10 cellular contexts compared by ENCODE assay signal in genomic region chr11:108224366-108224765, GRCh38. TPM values are rescaled to one million over a fixed set of nuclear protein-coding genes. Genes with fewer than 3 reads are reported as not detected.
DNase-seq lines count a peak whose midpoint lies in the region; ATAC-seq, FAIRE-seq and TF ChIP-seq lines count a peak whose summit lies in the region.
"Had no signal": no experiment of that assay in that cellular context is flagged by ENCODE, and none has a peak within 500 bp of the region (broad histone marks: within the 10 kb centered on the region; RNA-seq: fewer than 3 reads in every experiment).

No MANE protein-coding gene starts in this region.

- CTCF ChIA-PET in A549 (lab: Yijun Ruan, JAX), result interaction anchor here (2.4 kb wide), 1 partner anchor 426 kb away, joined by 8 read pairs; no protein-coding TSS in a partner anchor

- FAIRE-seq in A549 (lab: Jason Lieb, UNC), result no peak

- POLR2A ChIA-PET in A549 (lab: Yijun Ruan, JAX), result no interaction called here

- ATAC-seq in A549 (no peak), GM19324 (IDR thresholded peaks at IDR 0.05; ENCODE audit: low FRiP score, unreplicated experiment) (no peak), HG02938 (IDR thresholded peaks at IDR 0.05; ENCODE audit: unreplicated experiment) (no peak)
- ATAC-seq: WTC11 had no signal

- peaks cover 23% of the 10 kb centered on the region; the same call in 2 of the 3 replicates for H3K4me1 ChIP-seq in A549
- peaks cover 40% of the 10 kb centered on the region for H3K4me1 ChIP-seq in HUES6 (ENCODE audit: control insufficient read depth, insufficient read depth, low read length)
- peaks cover 4% of the 10 kb centered on the region for H3K4me1 ChIP-seq in mesodermal cell (ENCODE audit: control insufficient read depth, insufficient read depth, low read length, poor library complexity, severe bottlenecking)

- H3K9ac ChIP-seq in HUES6 (ENCODE audit: low read length), result peak overlapping the region; percentile 91

- peak overlapping the region; percentile 94 to 96; a peak in 2 of 6 replicates for H3K27ac ChIP-seq in A549
- no peak overlapping the region for H3K27ac ChIP-seq in HUES6 (ENCODE audit: low read depth, low read length)
- no peak overlapping the region for H3K27ac ChIP-seq in mesodermal cell (ENCODE audit: low read depth, low read length, severe bottlenecking)

- H3K4me3 ChIP-seq in A549 (peak overlapping the region; percentile 78), HUES6 (ENCODE audit: low read depth, low read length) (peak overlapping the region; percentile 81), cardiac fibroblast (replicated peaks in 1 of 2; ENCODE audit: low read depth in 2 of 2, low read length in 2 of 2) (peak overlapping the region; percentile 66 to 89), mesodermal cell (ENCODE audit: extremely low read depth, insufficient read depth, low read length, poor library complexity, severe bottlenecking) (peak overlapping the region; percentile 70)

- 85% methylated on average over 4 of the region's 4 CpGs for WGBS in A549 (ENCODE audit: missing lambda C conversion rate)
- 79 to 87% methylated on average over 2 to 4 of the region's 4 CpGs for WGBS in mesodermal cell (ENCODE audit: insufficient coverage in 2 of 2), 2 experiments

- TF ChIP-seq CTCF in A549 (IDR thresholded peaks at IDR 0.05), result no peak
- no peak for TF ChIP-seq CTCF in cardiac fibroblast (IDR thresholded peaks at IDR 0.05; ENCODE audit: low read depth, low read length)

- no peaks in the 10 kb centered on the region for H3K27me3 ChIP-seq in HUES6 (ENCODE audit: control insufficient read depth, insufficient read depth, low read length)

- peaks cover 21% of the 10 kb centered on the region for H3K36me3 ChIP-seq in HUES6 (ENCODE audit: control insufficient read depth, insufficient read depth, low read length)
- peaks cover 24% of the 10 kb centered on the region for H3K36me3 ChIP-seq in mesodermal cell (ENCODE audit: control insufficient read depth, insufficient read depth, low read length)

- TF ChIP-seq POLR2A in A549 (IDR thresholded peaks at IDR 0.05; ENCODE audit: low read length), result no peak

- H3K4me2 ChIP-seq in A549, result peak overlapping the region; percentile 82

- no peak for TF ChIP-seq RAD21 in A549 (conservative IDR thresholded peaks at IDR 0.05 in 1 of 2, IDR thresholded peaks at IDR 0.05 in 1 of 2)

- DNase-seq in A549 (ENCODE audit: low read depth in 1 of 2, low spot score in 1 of 2) (no peak), cardiac fibroblast (ENCODE audit: low read depth in 2 of 2) (no peak), germinal center (ENCODE audit: low spot score) (no peak), NCI-H345 (lab: John Stamatoyannopoulos, UW) (no peak)
- DNase-seq: COR-L47 had no signal

- TF ChIP-seq EP300 in A549 (IDR thresholded peaks at IDR 0.05), result no peak

- H3K9me3 ChIP-seq in A549, result no peaks in the 10 kb centered on the region
- H3K9me3 ChIP-seq in HUES6 (ENCODE audit: control insufficient read depth, insufficient read depth, low read depth, low read length), result no peaks in the 10 kb centered on the region
- H3K9me3 ChIP-seq in mesodermal cell (ENCODE audit: control insufficient read depth, low read length), result no peaks in the 10 kb centered on the region

TF ChIP-seq in A549, 52 proteins besides CTCF, POLR2A, EP300 and RAD21:
- no peak for TF ChIP-seq RNF2 (IDR thresholded peaks at IDR 0.05; ENCODE audit: borderline replicate concordance, low read depth)
- no peak for TF ChIP-seq NPAS2 (CRISPR knock-in tag; IDR thresholded peaks at IDR 0.05; ENCODE audit: borderline replicate concordance)
- TF ChIP-seq KDM1A (IDR thresholded peaks at IDR 0.05; ENCODE audit: low read depth), result no peak
- TF ChIP-seq FOXS1 (CRISPR knock-in tag; IDR thresholded peaks at IDR 0.05), result no peak
- TF ChIP-seq ZSCAN20 (CRISPR knock-in tag; IDR thresholded peaks at IDR 0.05), result no peak
- TF ChIP-seq HEYL (CRISPR knock-in tag; IDR thresholded peaks at IDR 0.05), result no peak
- TF ChIP-seq, protein P1, sequence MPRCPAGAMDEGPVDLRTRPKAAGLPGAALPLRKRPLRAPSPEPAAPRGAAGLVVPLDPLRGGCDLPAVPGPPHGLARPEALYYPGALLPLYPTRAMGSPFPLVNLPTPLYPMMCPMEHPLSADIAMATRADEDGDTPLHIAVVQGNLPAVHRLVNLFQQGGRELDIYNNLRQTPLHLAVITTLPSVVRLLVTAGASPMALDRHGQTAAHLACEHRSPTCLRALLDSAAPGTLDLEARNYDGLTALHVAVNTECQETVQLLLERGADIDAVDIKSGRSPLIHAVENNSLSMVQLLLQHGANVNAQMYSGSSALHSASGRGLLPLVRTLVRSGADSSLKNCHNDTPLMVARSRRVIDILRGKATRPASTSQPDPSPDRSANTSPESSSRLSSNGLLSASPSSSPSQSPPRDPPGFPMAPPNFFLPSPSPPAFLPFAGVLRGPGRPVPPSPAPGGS (IDR thresholded peaks at IDR 0.05), result no peak
- no peak for TF ChIP-seq JUNB (IDR thresholded peaks at IDR 0.05)
- TF ChIP-seq TP53 (CRISPR knock-in tag; IDR thresholded peaks at IDR 0.05), result no peak
- no peak for TF ChIP-seq CBX8 (IDR thresholded peaks at IDR 0.05)
- TF ChIP-seq MAZ (IDR thresholded peaks at IDR 0.05; ENCODE audit: borderline replicate concordance, low read depth, low read length), result no peak
- no peak for TF ChIP-seq RARB (CRISPR knock-in tag; IDR thresholded peaks at IDR 0.05)
- no peak for TF ChIP-seq PHF8 (IDR thresholded peaks at IDR 0.05; ENCODE audit: borderline replicate concordance, low read depth)
- no peak for TF ChIP-seq BHLHE40 (IDR thresholded peaks at IDR 0.05; ENCODE audit: low read depth, low read length)
- no peak for TF ChIP-seq NFE2L2 (conservative IDR thresholded peaks at IDR 0.05; ENCODE audit: low read length)
- no peak for TF ChIP-seq ATOH8 (CRISPR knock-in tag; IDR thresholded peaks at IDR 0.05; ENCODE audit: low read depth)
- no peak for TF ChIP-seq ZNF302 (CRISPR knock-in tag; IDR thresholded peaks at IDR 0.05)
- TF ChIP-seq, protein P2, sequence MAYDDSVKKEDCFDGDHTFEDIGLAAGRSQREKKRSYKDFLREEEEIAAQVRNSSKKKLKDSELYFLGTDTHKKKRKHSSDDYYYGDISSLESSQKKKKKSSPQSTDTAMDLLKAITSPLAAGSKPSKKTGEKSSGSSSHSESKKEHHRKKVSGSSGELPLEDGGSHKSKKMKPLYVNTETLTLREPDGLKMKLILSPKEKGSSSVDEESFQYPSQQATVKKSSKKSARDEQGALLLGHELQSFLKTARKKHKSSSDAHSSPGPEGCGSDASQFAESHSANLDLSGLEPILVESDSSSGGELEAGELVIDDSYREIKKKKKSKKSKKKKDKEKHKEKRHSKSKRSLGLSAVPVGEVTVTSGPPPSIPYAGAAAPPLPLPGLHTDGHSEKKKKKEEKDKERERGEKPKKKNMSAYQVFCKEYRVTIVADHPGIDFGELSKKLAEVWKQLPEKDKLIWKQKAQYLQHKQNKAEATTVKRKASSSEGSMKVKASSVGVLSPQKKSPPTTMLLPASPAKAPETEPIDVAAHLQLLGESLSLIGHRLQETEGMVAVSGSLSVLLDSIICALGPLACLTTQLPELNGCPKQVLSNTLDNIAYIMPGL (CRISPR knock-in tag; IDR thresholded peaks at IDR 0.05; ENCODE audit: borderline replicate concordance), result no peak

RNA-seq across cellular contexts. Expression of gene ATM, which starts 1.5 kb away (rescaled TPM):
- polyA plus RNA-seq in A549 (2011; rRNA removed), result 30.5 and 40.4 TPM in 2 replicates
- 4.3 and 5.0 TPM in 2 replicates for polyA plus RNA-seq in A549 (2012; cell fraction: cytosol; rRNA removed)
- polyA plus RNA-seq in A549 (2012; cell fraction: nucleus; rRNA removed), result 8.1 and 12.0 TPM in 2 replicates
- 13.5 to 15.6 TPM (median 14.7 TPM) in 3 replicates for polyA plus RNA-seq in A549 (2017; fragmentation: RNase III; extraction: RNeasy Plus Mini Kit Qiagen cat#74134 plus additional on column Dnase treatment)
- 56.0 and 81.3 TPM in 2 replicates for polyA minus RNA-seq in A549 (2011; rRNA and poly(A)+ RNA removed)
- polyA plus RNA-seq in mesodermal cell (2013, experiment 1 of 2), result 24.5 TPM
- polyA plus RNA-seq in mesodermal cell (2013, experiment 2 of 2), result 32.6 TPM

RNA-seq across cellular contexts. Expression of gene NPAT, which starts 1.9 kb away (rescaled TPM):
- polyA plus RNA-seq in A549 (2011; rRNA removed), result 8.0 and 9.3 TPM in 2 replicates
- polyA plus RNA-seq in A549 (2012; cell fraction: cytosol; rRNA removed), result 1.4 and 1.6 TPM in 2 replicates
- 1.4 and 1.7 TPM in 2 replicates for polyA plus RNA-seq in A549 (2012; cell fraction: nucleus; rRNA removed)
- polyA plus RNA-seq in A549 (2017; fragmentation: RNase III; extraction: RNeasy Plus Mini Kit Qiagen cat#74134 plus additional on column Dnase treatment), result 3.8 to 4.8 TPM (median 4.6 TPM) in 3 replicates
- 8.9 and 10.6 TPM in 2 replicates for polyA minus RNA-seq in A549 (2011; rRNA and poly(A)+ RNA removed)
- 10.2 TPM for polyA plus RNA-seq in mesodermal cell (2013, experiment 1 of 2)
- polyA plus RNA-seq in mesodermal cell (2013, experiment 2 of 2), result 11.6 TPM

Comparison
In these comparisons a context has a peak if more than half of its experiments do, and no peak if none do; other contexts are left out.
1. H3K27ac ChIP-seq: peak in A549 (2 of 2); none in HUES6 (single experiment) and mesodermal cell (single experiment).
2. Peak in every context shown above with its lines, with median percentiles within 50 percentile points of each other: H3K4me3 ChIP-seq.